In the genomic region with DNA sequence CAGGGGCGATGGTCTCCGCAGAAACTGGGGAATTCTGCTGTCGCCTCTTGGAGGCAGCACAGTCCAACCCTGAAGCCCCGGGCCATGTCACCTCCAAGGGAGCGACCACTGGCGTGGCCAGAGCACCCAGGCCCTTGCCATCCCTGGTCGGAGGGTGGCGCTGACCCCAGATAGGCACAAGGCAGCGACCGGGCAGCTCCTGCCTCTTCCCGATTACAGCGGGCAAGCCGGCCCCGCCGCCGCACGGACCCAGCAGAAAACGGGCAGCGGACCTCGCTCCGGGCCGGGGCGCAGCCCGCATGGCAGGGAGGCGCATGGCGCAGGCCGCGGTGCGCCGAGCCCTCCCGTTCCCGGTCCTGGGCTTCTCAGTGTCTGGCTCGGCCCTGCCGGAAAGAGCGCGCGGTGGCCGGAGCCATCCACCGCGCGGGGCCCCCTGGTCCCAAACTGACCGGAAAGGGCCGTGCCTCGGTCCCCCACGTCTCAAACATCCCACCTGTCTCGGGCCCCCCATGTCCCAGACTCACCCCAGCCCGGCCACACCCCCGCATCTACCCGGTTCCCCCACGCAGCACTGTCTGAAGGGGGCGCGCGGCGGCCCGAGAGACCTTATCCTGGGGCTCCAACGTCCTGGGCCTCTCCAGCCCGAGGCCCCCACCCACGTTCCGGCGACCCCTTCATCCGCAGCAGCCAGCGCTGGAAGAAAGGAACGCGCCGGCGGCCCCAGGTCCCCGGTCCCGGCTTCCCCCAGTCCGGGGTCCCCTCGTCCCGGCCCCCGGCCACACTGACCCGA, we compare ENCODE assay signal across 8 cellular contexts. TPM values are rescaled to one million over a fixed set of nuclear protein-coding genes. Genes with fewer than 3 reads are reported as not detected.
A peak's percentile ranks its signal among the peaks of the same experiment; 100 is the strongest.
DNase-seq lines count a peak whose midpoint lies in the region; ATAC-seq, FAIRE-seq and TF ChIP-seq lines count a peak whose summit lies in the region.

No MANE protein-coding gene starts in this region.

- H3K36me3 Mint-ChIP-seq in IgD-negative memory B cell (peaks cover 3% of the 10 kb centered on the region), WTC11 (no peaks in the 10 kb centered on the region)

- H3K27me3 Mint-ChIP-seq in IgD-negative memory B cell (peaks cover 26% of the 10 kb centered on the region), WTC11 (ENCODE audit: low read depth) (peaks cover 16% of the 10 kb centered on the region)

- CTCF ChIA-PET in WTC11 (lab: Charles Lee): interaction anchor here (0.6 to 3.5 kb wide), 22 partner anchors 15 to 406 kb away, joined by 3 to 35 read pairs (median 4); a partner anchor contains a TSS

- H3K27ac Mint-ChIP-seq in IgD-negative memory B cell (no peak overlapping the region), WTC11 (no peak overlapping the region)

- intact Hi-C loops in posterior cingulate gyrus (cut with DNase I): no loop called here

- H3K4me3 Mint-ChIP-seq in IgD-negative memory B cell (peak overlapping the region in 3 of 4 donors; percentile 50 to 70 (median 54)), WTC11 (peak overlapping the region; percentile 72)

- DNase-seq in D721Med (ENCODE audit: insufficient read length, low spot score): peak; percentile 72
- DNase-seq in WTC11 (ENCODE audit: low spot score): peak; percentile 78
- peak; percentile 62 for DNase-seq in glomerular visceral epithelial cell (ENCODE audit: extremely low spot score)
- peak; percentile 76 to 98 (median 84) for DNase-seq in posterior cingulate gyrus

- no peaks in the 10 kb centered on the region for H3K9me3 Mint-ChIP-seq in IgD-negative memory B cell
- H3K9me3 Mint-ChIP-seq in WTC11: no peaks in the 10 kb centered on the region

- POLR2A ChIA-PET in WTC11 (lab: Charles Lee): interaction anchor here (1.1 to 1.3 kb wide), 2 partner anchors 23 to 572 kb away, joined by 3 read pairs; a partner anchor contains a TSS

- TF ChIP-seq CTCF in D721Med (IDR thresholded peaks at IDR 0.05; ENCODE audit: insufficient read depth, missing control alignments): peak; percentile 40
- TF ChIP-seq CTCF in WTC11 (IDR thresholded peaks at IDR 0.05): peak; percentile 15; the same call in 1 of the 2 replicates

- FAIRE-seq in D721Med (lab: Jason Lieb, UNC): no peak

- H3K4me1 Mint-ChIP-seq in IgD-negative memory B cell: peaks cover 0 to 8% (median 2%) of the 10 kb centered on the region in 3 donors
- H3K4me1 Mint-ChIP-seq in WTC11: no peaks in the 10 kb centered on the region

- ATAC-seq in WTC11 (peak; percentile 65), HG02763 (IDR thresholded peaks at IDR 0.05; ENCODE audit: unreplicated experiment) (no peak), HG02852 (IDR thresholded peaks at IDR 0.05; ENCODE audit: unreplicated experiment) (no peak), GM18502 (IDR thresholded peaks at IDR 0.05; ENCODE audit: poor library complexity, unreplicated experiment) (no peak)

TF ChIP-seq in WTC11, 78 proteins besides CTCF, POLR2A, EP300 and RAD21 (continues in another document):
- TF ChIP-seq NR3C1 (CRISPR knock-in tag; conservative IDR thresholded peaks at IDR 0.05; ENCODE audit: low read depth) (no peak), JUN (CRISPR knock-in tag; IDR thresholded peaks at IDR 0.05) (0 out of 2 replicates have a peak, but pooled peaks have one; percentile 10), ZNF121 (CRISPR knock-in tag; IDR thresholded peaks at IDR 0.05) (0 out of 2 replicates have a peak, but pooled peaks have one; percentile 29), ZNF219 (CRISPR knock-in tag; IDR thresholded peaks at IDR 0.05; ENCODE audit: borderline replicate concordance) (no peak), CBFB (CRISPR knock-in tag; IDR thresholded peaks at IDR 0.05; ENCODE audit: low read depth) (0 out of 2 replicates have a peak, but pooled peaks have one; percentile 52), PRRX2 (CRISPR knock-in tag; IDR thresholded peaks at IDR 0.05) (no peak)
- TF ChIP-seq, protein P1, sequence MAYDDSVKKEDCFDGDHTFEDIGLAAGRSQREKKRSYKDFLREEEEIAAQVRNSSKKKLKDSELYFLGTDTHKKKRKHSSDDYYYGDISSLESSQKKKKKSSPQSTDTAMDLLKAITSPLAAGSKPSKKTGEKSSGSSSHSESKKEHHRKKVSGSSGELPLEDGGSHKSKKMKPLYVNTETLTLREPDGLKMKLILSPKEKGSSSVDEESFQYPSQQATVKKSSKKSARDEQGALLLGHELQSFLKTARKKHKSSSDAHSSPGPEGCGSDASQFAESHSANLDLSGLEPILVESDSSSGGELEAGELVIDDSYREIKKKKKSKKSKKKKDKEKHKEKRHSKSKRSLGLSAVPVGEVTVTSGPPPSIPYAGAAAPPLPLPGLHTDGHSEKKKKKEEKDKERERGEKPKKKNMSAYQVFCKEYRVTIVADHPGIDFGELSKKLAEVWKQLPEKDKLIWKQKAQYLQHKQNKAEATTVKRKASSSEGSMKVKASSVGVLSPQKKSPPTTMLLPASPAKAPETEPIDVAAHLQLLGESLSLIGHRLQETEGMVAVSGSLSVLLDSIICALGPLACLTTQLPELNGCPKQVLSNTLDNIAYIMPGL (CRISPR knock-in tag; IDR thresholded peaks at IDR 0.05): peak; percentile 97
- TF ChIP-seq, protein P2, sequence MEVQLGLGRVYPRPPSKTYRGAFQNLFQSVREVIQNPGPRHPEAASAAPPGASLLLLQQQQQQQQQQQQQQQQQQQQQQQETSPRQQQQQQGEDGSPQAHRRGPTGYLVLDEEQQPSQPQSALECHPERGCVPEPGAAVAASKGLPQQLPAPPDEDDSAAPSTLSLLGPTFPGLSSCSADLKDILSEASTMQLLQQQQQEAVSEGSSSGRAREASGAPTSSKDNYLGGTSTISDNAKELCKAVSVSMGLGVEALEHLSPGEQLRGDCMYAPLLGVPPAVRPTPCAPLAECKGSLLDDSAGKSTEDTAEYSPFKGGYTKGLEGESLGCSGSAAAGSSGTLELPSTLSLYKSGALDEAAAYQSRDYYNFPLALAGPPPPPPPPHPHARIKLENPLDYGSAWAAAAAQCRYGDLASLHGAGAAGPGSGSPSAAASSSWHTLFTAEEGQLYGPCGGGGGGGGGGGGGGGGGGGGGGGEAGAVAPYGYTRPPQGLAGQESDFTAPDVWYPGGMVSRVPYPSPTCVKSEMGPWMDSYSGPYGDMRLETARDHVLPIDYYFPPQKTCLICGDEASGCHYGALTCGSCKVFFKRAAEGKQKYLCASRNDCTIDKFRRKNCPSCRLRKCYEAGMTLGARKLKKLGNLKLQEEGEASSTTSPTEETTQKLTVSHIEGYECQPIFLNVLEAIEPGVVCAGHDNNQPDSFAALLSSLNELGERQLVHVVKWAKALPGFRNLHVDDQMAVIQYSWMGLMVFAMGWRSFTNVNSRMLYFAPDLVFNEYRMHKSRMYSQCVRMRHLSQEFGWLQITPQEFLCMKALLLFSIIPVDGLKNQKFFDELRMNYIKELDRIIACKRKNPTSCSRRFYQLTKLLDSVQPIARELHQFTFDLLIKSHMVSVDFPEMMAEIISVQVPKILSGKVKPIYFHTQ (CRISPR knock-in tag; IDR thresholded peaks at IDR 0.05): no peak
- TF ChIP-seq, protein P3, sequence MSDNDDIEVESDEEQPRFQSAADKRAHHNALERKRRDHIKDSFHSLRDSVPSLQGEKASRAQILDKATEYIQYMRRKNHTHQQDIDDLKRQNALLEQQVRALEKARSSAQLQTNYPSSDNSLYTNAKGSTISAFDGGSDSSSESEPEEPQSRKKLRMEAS (CRISPR knock-in tag; IDR thresholded peaks at IDR 0.05): peak; percentile 73; the same call in 1 of the 2 replicates
- TF ChIP-seq, protein P4, sequence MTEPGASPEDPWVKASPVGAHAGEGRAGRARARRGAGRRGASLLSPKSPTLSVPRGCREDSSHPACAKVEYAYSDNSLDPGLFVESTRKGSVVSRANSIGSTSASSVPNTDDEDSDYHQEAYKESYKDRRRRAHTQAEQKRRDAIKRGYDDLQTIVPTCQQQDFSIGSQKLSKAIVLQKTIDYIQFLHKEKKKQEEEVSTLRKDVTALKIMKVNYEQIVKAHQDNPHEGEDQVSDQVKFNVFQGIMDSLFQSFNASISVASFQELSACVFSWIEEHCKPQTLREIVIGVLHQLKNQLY (CRISPR knock-in tag; IDR thresholded peaks at IDR 0.05): no peak
- TF ChIP-seq, protein P5, sequence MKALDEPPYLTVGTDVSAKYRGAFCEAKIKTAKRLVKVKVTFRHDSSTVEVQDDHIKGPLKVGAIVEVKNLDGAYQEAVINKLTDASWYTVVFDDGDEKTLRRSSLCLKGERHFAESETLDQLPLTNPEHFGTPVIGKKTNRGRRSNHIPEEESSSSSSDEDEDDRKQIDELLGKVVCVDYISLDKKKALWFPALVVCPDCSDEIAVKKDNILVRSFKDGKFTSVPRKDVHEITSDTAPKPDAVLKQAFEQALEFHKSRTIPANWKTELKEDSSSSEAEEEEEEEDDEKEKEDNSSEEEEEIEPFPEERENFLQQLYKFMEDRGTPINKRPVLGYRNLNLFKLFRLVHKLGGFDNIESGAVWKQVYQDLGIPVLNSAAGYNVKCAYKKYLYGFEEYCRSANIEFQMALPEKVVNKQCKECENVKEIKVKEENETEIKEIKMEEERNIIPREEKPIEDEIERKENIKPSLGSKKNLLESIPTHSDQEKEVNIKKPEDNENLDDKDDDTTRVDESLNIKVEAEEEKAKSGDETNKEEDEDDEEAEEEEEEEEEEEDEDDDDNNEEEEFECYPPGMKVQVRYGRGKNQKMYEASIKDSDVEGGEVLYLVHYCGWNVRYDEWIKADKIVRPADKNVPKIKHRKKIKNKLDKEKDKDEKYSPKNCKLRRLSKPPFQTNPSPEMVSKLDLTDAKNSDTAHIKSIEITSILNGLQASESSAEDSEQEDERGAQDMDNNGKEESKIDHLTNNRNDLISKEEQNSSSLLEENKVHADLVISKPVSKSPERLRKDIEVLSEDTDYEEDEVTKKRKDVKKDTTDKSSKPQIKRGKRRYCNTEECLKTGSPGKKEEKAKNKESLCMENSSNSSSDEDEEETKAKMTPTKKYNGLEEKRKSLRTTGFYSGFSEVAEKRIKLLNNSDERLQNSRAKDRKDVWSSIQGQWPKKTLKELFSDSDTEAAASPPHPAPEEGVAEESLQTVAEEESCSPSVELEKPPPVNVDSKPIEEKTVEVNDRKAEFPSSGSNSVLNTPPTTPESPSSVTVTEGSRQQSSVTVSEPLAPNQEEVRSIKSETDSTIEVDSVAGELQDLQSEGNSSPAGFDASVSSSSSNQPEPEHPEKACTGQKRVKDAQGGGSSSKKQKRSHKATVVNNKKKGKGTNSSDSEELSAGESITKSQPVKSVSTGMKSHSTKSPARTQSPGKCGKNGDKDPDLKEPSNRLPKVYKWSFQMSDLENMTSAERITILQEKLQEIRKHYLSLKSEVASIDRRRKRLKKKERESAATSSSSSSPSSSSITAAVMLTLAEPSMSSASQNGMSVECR (CRISPR knock-in tag; IDR thresholded peaks at IDR 0.05; ENCODE audit: borderline replicate concordance): peak; percentile 51; the same call in 1 of the 2 replicates

RNA-seq across cellular contexts. Expression of a gene that starts 0.7 kb away (rescaled TPM):
- polyA plus RNA-seq in IgD-negative memory B cell: not detected
- total RNA-seq in WTC11 (2021): 14.7 to 24.5 TPM (median 22.6 TPM) in 3 replicates

RNA-seq across cellular contexts. Expression of a gene that starts 24.0 kb away (rescaled TPM):
- polyA plus RNA-seq in IgD-negative memory B cell: 295 TPM
- 224 to 240 TPM (median 228 TPM) in 3 replicates for total RNA-seq in WTC11 (2021)

RNA-seq across cellular contexts. Expression of a gene that starts 24.3 kb away (rescaled TPM):
- polyA plus RNA-seq in IgD-negative memory B cell: 30.2 TPM
- total RNA-seq in WTC11 (2021): 30.1 to 47.9 TPM (median 36.4 TPM) in 3 replicates

RNA-seq across cellular contexts. Expression of a gene that starts 45.8 kb away (rescaled TPM):
- 25.2 TPM for polyA plus RNA-seq in IgD-negative memory B cell
- 28.2 to 32.4 TPM (median 32.2 TPM) in 3 replicates for total RNA-seq in WTC11 (2021)
